ENCODE assay signal across 27 cellular contexts in the genomic region with DNA sequence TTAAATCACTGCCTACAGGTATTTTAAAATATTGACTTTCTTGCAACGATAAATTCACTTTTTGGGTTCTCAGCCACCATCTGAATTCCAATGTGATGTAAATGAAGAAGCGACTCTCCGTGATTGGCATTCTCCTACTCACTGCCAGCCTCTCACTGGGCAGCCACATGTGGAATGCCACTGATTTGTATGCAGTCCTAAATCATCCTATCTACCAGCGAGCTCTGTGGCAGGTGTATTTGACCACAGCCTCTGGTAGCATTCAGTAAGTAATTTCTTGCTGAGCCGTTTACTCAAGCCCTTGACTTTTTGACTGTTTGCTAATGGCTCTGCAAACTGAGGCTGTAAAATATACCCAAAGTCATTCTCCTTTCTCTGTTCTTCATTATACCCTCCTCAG.
"Had no signal": no experiment of that assay in that cellular context is flagged by ENCODE, and none has a peak within 500 bp of the region (broad histone marks: within the 10 kb centered on the region; RNA-seq: fewer than 3 reads in every experiment).

No MANE protein-coding gene starts in this region.

- H3K27ac ChIP-seq: breast epithelium, colonic mucosa, KMS-11, SJSA1 had no signal

- H3K27me3 Mint-ChIP-seq: activated naive CD4-positive, alpha-beta T cell treated with anti-CD3 and anti-CD28 coated beads, Interleukin-2, amount 50 U/mL, for 24 hours had no signal

- ATAC-seq: activated CD8-positive, alpha-beta T cell treated with anti-CD3 and anti-CD28 coated beads, Interleukin-2, amount 10 ng/mL, durations not matched to agents 7 days and 5 days; Panc1; Right ventricle myocardium inferior had no signal

- H3K27me3 ChIP-seq: breast epithelium, colonic mucosa, SJSA1 had no signal

- H3K4me1 Mint-ChIP-seq: activated naive CD4-positive, alpha-beta T cell treated with anti-CD3 and anti-CD28 coated beads, Interleukin-2, amount 50 U/mL, for 24 hours had no signal

- DNase-seq: activated CD4-positive, alpha-beta T cell treated with anti-CD3 and anti-CD28 coated beads for 48 hours; activated CD4-positive, alpha-beta T cell treated with anti-CD3 and anti-CD28 coated beads, Interleukin-2, amount 50 U/mL, for 4 hours; activated CD4-positive, CD25-positive, alpha-beta regulatory T cell treated with anti-CD3 and anti-CD28 coated beads, Interleukin-2, amount 50 U/mL, for 72 hours; activated CD8-positive, alpha-beta memory T cell treated with anti-CD3 and anti-CD28 coated beads, Interleukin-2, amount 50 U/mL, for 48 hours; activated CD8-positive, alpha-beta T cell treated with anti-CD3 and anti-CD28 coated beads, Interleukin-2, amount 10 ng/mL, durations not matched to agents 7 days and 5 days; activated effector memory CD4-positive, alpha-beta T cell treated with Interleukin-2 at 50 U/mL for 16 hours; activated naive CD4-positive, alpha-beta T cell; activated T-cell treated with anti-CD3 and anti-CD28 coated beads, Interleukin-2, amount 50 U/mL, for 1 hour; aorta; caudate nucleus; colonic mucosa; NCI-H1105; NCI-H1694 treated with DMSO at 0.1 percent for 48 hours; NCI-H2171; NCI-H2227 treated with DMSO at 0.1 percent for 48 hours; NCI-H446 treated with DMSO at 0.1 percent for 48 hours; NCI-H526 treated with DMSO at 0.1 percent for 48 hours; NK-92 treated with Interleukin-12 subunit alpha and Interleukin-12 subunit beta, amount 100 ng/mL, for 24 hours; OCI-M1; RPMI8226 had no signal

- H3K9me3 Mint-ChIP-seq: activated naive CD4-positive, alpha-beta T cell treated with anti-CD3 and anti-CD28 coated beads, Interleukin-2, amount 50 U/mL, for 24 hours; T-helper 1 cell treated with Interleukin-12 subunit alpha and Interleukin-12 subunit beta and Interleukin-4 antibody, amounts not matched to agents 30 μg/mL and 1 μg/mL, for 36 hours had no signal

- H3K4me1 ChIP-seq: breast epithelium, colonic mucosa, SJSA1 had no signal

- H3K4me3 Mint-ChIP-seq: activated CD8-positive, alpha-beta T cell treated with anti-CD3 and anti-CD28 coated beads, Interleukin-2, amount 10 ng/mL, durations not matched to agents 7 days and 5 days; activated naive CD4-positive, alpha-beta T cell treated with anti-CD3 and anti-CD28 coated beads, Interleukin-2, amount 50 U/mL, for 24 hours; T-helper 1 cell treated with Interleukin-12 subunit alpha and Interleukin-12 subunit beta and Interleukin-4 antibody, amounts not matched to agents 30 μg/mL and 1 μg/mL, for 36 hours had no signal

- H3K36me3 Mint-ChIP-seq: activated naive CD4-positive, alpha-beta T cell treated with anti-CD3 and anti-CD28 coated beads, Interleukin-2, amount 50 U/mL, for 24 hours had no signal

- H3K27ac Mint-ChIP-seq: activated CD8-positive, alpha-beta T cell treated with anti-CD3 and anti-CD28 coated beads, Interleukin-2, amount 10 ng/mL, durations not matched to agents 7 days and 5 days; activated naive CD4-positive, alpha-beta T cell treated with anti-CD3 and anti-CD28 coated beads, Interleukin-2, amount 50 U/mL, for 24 hours; T-helper 1 cell treated with Interleukin-12 subunit alpha and Interleukin-12 subunit beta and Interleukin-4 antibody, amounts not matched to agents 30 μg/mL and 1 μg/mL, for 36 hours had no signal

- H3K4me3 ChIP-seq: breast epithelium, colonic mucosa, SJSA1 had no signal

- H3K4me2 ChIP-seq: KMS-11 had no signal

- H3K36me3 ChIP-seq: breast epithelium, colonic mucosa, SJSA1 had no signal
